ENCODE assay signal across 13 cellular contexts in genomic region chr16:51148674-51149228, GRCh38. TPM values are rescaled to one million over a fixed set of nuclear protein-coding genes. Genes with fewer than 3 reads are reported as not detected.
DNase-seq lines count a peak whose midpoint lies in the region; ATAC-seq and TF ChIP-seq lines count a peak whose summit lies in the region.
"Had no signal": no experiment of that assay in that cellular context is flagged by ENCODE, and none has a peak within 500 bp of the region (broad histone marks: within the 10 kb centered on the region; RNA-seq: fewer than 3 reads in every experiment).

No MANE protein-coding gene starts in this region.

- peaks cover 44% of the 10 kb centered on the region for H3K27me3 Mint-ChIP-seq in activated T-cell treated with anti-CD3 and anti-CD28 coated beads, Interleukin-2, amount 50 U/mL, for 72 hours (ENCODE audit: low read depth)

- CTCF ChIA-PET in AG04449 (lab: Yijun Ruan, JAX), result interaction anchor here (1.5 to 1.6 kb wide), 2 partner anchors 409 to 614 kb away, joined by 3 to 9 read pairs; no protein-coding TSS in a partner anchor

- no peak for ATAC-seq in activated T-cell treated with anti-CD3 and anti-CD28 coated beads, Interleukin-2, amount 50 U/mL, for 72 hours (replicated peaks in 1 of 2)
- ATAC-seq: pancreas had no signal

- peaks cover 56% of the 10 kb centered on the region for H3K27me3 ChIP-seq in mucosa of stomach (ENCODE audit: control insufficient read depth, insufficient read depth, low read length)

- H3K4me1 Mint-ChIP-seq in activated T-cell treated with anti-CD3 and anti-CD28 coated beads, Interleukin-2, amount 50 U/mL, for 72 hours (ENCODE audit: low read depth), result peaks cover 14% of the 10 kb centered on the region

- DNase-seq in AG04449 (ENCODE audit: low read depth, low spot score), result no peak
- DNase-seq in NB4 (ENCODE audit: low read depth), result peak; percentile 23
- peak; percentile 12 for DNase-seq in fibroblast of gingiva (ENCODE audit: low read depth)
- no peak for DNase-seq in H4 (ENCODE audit: low spot score)
- DNase-seq in activated T-cell treated with anti-CD3 and anti-CD28 coated beads, Interleukin-2, amount 50 U/mL, for 72 hours, result no peak
- no peak for DNase-seq in NCI-H1105 (lab: John Stamatoyannopoulos, UW)
- DNase-seq in NCI-H187 (lab: John Stamatoyannopoulos, UW), result no peak
- DNase-seq: activated CD4-positive, CD25-positive, alpha-beta regulatory T cell; activated T-cell treated with anti-CD3 and anti-CD28 coated beads, Interleukin-2, amount 50 U/mL, for 1 hour; aorta; NCI-H1092; pancreas had no signal

- peak overlapping the region; percentile 62 for H3K9ac ChIP-seq in mucosa of stomach (ENCODE audit: low read length)

- TF ChIP-seq CTCF in AG04449 (IDR thresholded peaks at IDR 0.05; ENCODE audit: insufficient read depth, low read length, missing control alignments), result no peak
- TF ChIP-seq CTCF in NB4 (IDR thresholded peaks at IDR 0.05; ENCODE audit: low read depth, low read length), result no peak

- H3K4me3 ChIP-seq in AG04449 (ENCODE audit: low read depth, low read length) (peak overlapping the region; percentile 76), NB4 (ENCODE audit: low read depth, low read length) (no peak overlapping the region), mucosa of stomach (ENCODE audit: low read length) (no peak overlapping the region)
- H3K4me3 ChIP-seq: pancreas had no signal

- TF ChIP-seq POLR2A in NB4 (IDR thresholded peaks at IDR 0.05; ENCODE audit: extremely low read depth, insufficient read length), result no peak

- peaks cover 4 to 6% of the 10 kb centered on the region in 2 donors for H3K36me3 Mint-ChIP-seq in activated T-cell treated with anti-CD3 and anti-CD28 coated beads, Interleukin-2, amount 50 U/mL, for 72 hours (ENCODE audit: insufficient read depth in 2 of 2)

- POLR2A ChIA-PET in AG04449 (lab: Yijun Ruan, JAX), result no interaction called here

- no peaks in the 10 kb centered on the region for H3K9me3 Mint-ChIP-seq in activated T-cell treated with anti-CD3 and anti-CD28 coated beads, Interleukin-2, amount 50 U/mL, for 72 hours

- H3K36me3 ChIP-seq in mucosa of stomach (ENCODE audit: control insufficient read depth, insufficient read depth, low read length), result no peaks in the 10 kb centered on the region
- H3K36me3 ChIP-seq: pancreas had no signal

- no peaks in the 10 kb centered on the region for H3K4me1 ChIP-seq in mucosa of stomach (ENCODE audit: control insufficient read depth, insufficient read depth, low read length)

- no peak overlapping the region for H3K27ac Mint-ChIP-seq in activated T-cell treated with anti-CD3 and anti-CD28 coated beads, Interleukin-2, amount 50 U/mL, for 72 hours

- H3K9me3 ChIP-seq in mucosa of stomach (ENCODE audit: control insufficient read depth, low read length), result no peaks in the 10 kb centered on the region
- H3K9me3 ChIP-seq: pancreas had no signal

- H3K4me3 Mint-ChIP-seq in activated T-cell treated with anti-CD3 and anti-CD28 coated beads, Interleukin-2, amount 50 U/mL, for 72 hours, result no peak overlapping the region

RNA-seq across cellular contexts. Expression of gene SALL1, which starts 2.3 kb away (rescaled TPM):
- total RNA-seq in H4 (2014; rRNA removed; shearing (Covaris generic)), result 6.4 and 9.9 TPM in 2 replicates
- not detected for total RNA-seq in activated T-cell treated with anti-CD3 and anti-CD28 coated beads, Interleukin-2, amount 50 U/mL, for 72 hours
- total RNA-seq: aorta had no signal

Comparison
In these comparisons a context has a peak if more than half of its experiments do, and no peak if none do; other contexts are left out.
1. DNase-seq: peak in NB4 (single experiment) and fibroblast of gingiva (single experiment); none in AG04449 (single experiment), H4 (single experiment), activated T-cell treated with anti-CD3 and anti-CD28 coated beads, Interleukin-2, amount 50 U/mL, for 72 hours (0 of 2), NCI-H1105 (single experiment) and NCI-H187 (0 of 2).